ENCODE assay signal across 8 cellular contexts in genomic region chr19:12484371-12485322, GRCh38. TPM values are rescaled to one million over a fixed set of nuclear protein-coding genes. Genes with fewer than 3 reads are reported as not detected.
DNase-seq lines count a peak whose midpoint lies in the region; ATAC-seq, FAIRE-seq and TF ChIP-seq lines count a peak whose summit lies in the region.

ZNF709 (minus strand) TSS chr19:12484816; CDS start chr19:12484657, 159 bp downstream.

- H3K4me3 Mint-ChIP-seq in CD4-positive, alpha-beta T cell: peak within 1 kb of the TSS; percentile 98

- POLR2A ChIA-PET in CD4-positive, alpha-beta T cell (lab: Charles Lee): interaction anchor here (0.7 to 2.6 kb wide), 3 partner anchors 11 to 152 kb away, joined by 3 to 17 read pairs (median 13); partner anchors contain the start of gene ZNF563
- POLR2A ChIA-PET in endothelial cell of umbilical vein (lab: Charles Lee): no interaction called here

- peak; percentile 73 to 90 (median 83) for DNase-seq in CD4-positive, alpha-beta T cell
- DNase-seq in HK-2 (ENCODE audit: unreplicated experiment) (peak; percentile 88), NT2/D1 (ENCODE audit: low read depth, low spot score) (peak; percentile 90), activated T-cell treated with anti-CD3 and anti-CD28 coated beads for 1 hour (ENCODE audit: low read depth) (peak; percentile 83), endothelial cell of umbilical vein (ENCODE audit: low read depth, low spot score) (peak; percentile 95), midbrain (lab: John Stamatoyannopoulos, UW) (peak; percentile 94)
- DNase-seq in stimulated activated CD8-positive, alpha-beta memory T cell treated with anti-CD3 and anti-CD28 coated beads, Interleukin-15, amount 100 ng/mL, for 4 hours (ENCODE audit: low read depth in 2 of 2): peak; percentile 78 to 81

- H3K9me1 ChIP-seq in endothelial cell of umbilical vein (replicated peaks; ENCODE audit: control insufficient read depth, extremely low read depth, insufficient read depth, low read length): no peaks in the 10 kb centered on the region

- H3K79me2 ChIP-seq in endothelial cell of umbilical vein (ENCODE audit: control insufficient read depth, insufficient read depth, low read length): no peaks in the 10 kb centered on the region

- peak; percentile 98 for ATAC-seq in CD4-positive, alpha-beta T cell (ENCODE audit: poor library complexity)
- ATAC-seq in GM19395 (IDR thresholded peaks at IDR 0.05; ENCODE audit: unreplicated experiment): peak; percentile 90

- H3K4me3 ChIP-seq in NT2/D1 (ENCODE audit: insufficient read length, low read depth) (peak within 1 kb of the TSS; percentile 86), endothelial cell of umbilical vein (replicated peaks in 1 of 3; ENCODE audit: insufficient read depth in 1 of 3, low read depth in 1 of 3, low read length in 3 of 3) (peak within 1 kb of the TSS; percentile 73 to 77 (median 74))

- FAIRE-seq in endothelial cell of umbilical vein (lab: Jason Lieb, UNC): peak; percentile 92

- H3K27ac ChIP-seq in CD4-positive, alpha-beta T cell (ENCODE audit: low read depth, low read length): peak within 1 kb of the TSS; percentile 52
- H3K27ac ChIP-seq in endothelial cell of umbilical vein (ENCODE audit: insufficient read depth, low read depth, low read length): no peak within 1 kb of the TSS

- no peaks in the 10 kb centered on the region for H3K9me3 Mint-ChIP-seq in CD4-positive, alpha-beta T cell

- H4K20me1 ChIP-seq in endothelial cell of umbilical vein (replicated peaks; ENCODE audit: control insufficient read depth, extremely low read depth, insufficient read depth, low read length): no peaks in the 10 kb centered on the region

- H3K9me3 ChIP-seq in CD4-positive, alpha-beta T cell (ENCODE audit: control insufficient read depth, low read length): no peaks in the 10 kb centered on the region
- H3K9me3 ChIP-seq in NT2/D1 (ENCODE audit: insufficient read depth, low read length) (no peaks in the 10 kb centered on the region), endothelial cell of umbilical vein (replicated peaks; ENCODE audit: control insufficient read depth, insufficient read depth, low read length) (no peaks in the 10 kb centered on the region)

- peak within 1 kb of the TSS; percentile 97 for H3K27ac Mint-ChIP-seq in CD4-positive, alpha-beta T cell

- peaks cover 6% of the 10 kb centered on the region for H3K36me3 Mint-ChIP-seq in CD4-positive, alpha-beta T cell (ENCODE audit: low read depth)

- peak within 1 kb of the TSS; percentile 73 for H3K4me2 ChIP-seq in endothelial cell of umbilical vein (ENCODE audit: insufficient read depth, low read length)

- H3K36me3 ChIP-seq in NT2/D1 (ENCODE audit: insufficient read depth, insufficient read length, low read length): no peaks in the 10 kb centered on the region
- no peaks in the 10 kb centered on the region for H3K36me3 ChIP-seq in endothelial cell of umbilical vein (ENCODE audit: control insufficient read depth in 2 of 2, extremely low read depth in 1 of 2, insufficient read depth in 2 of 2, low read length in 2 of 2)

- intact Hi-C loops in CD4-positive, alpha-beta T cell (cut with DNase I, micrococcal nuclease): loop anchor here (1.0 to 5.0 kb wide), 4 partner anchors 11 to 63 kb away; partner anchors contain the start of gene ZNF443 (in 2 of the 2)
- intact Hi-C loops in endothelial cell of umbilical vein (cut with micrococcal nuclease): loop anchor here (1.0 to 5.0 kb wide), 3 partner anchors 44 to 83 kb away; partner anchors contain the start of genes ZNF564 and ZNF799

- H3K4me1 Mint-ChIP-seq in CD4-positive, alpha-beta T cell (ENCODE audit: low read depth): peaks cover 36% of the 10 kb centered on the region

- no peak for TF ChIP-seq CTCF in CD4-positive, alpha-beta T cell (IDR thresholded peaks at IDR 0.05)
- TF ChIP-seq CTCF in endothelial cell of umbilical vein (IDR thresholded peaks at IDR 0.05; ENCODE audit: extremely low read depth in 1 of 2, insufficient read depth in 1 of 2, low read depth in 1 of 2, low read length in 2 of 2): no peak

- dilution Hi-C loops in endothelial cell of umbilical vein (cut with MboI; ENCODE audit: extremely low pct_ligation_motif_present, low sequenced_read_pairs): no loop called here

- no peaks in the 10 kb centered on the region for H3K4me1 ChIP-seq in NT2/D1 (ENCODE audit: insufficient read depth, insufficient read length)
- H3K4me1 ChIP-seq in endothelial cell of umbilical vein (ENCODE audit: control insufficient read depth, extremely low read depth, insufficient read depth, low read length): peaks cover 7% of the 10 kb centered on the region

- no peaks in the 10 kb centered on the region for H3K27me3 Mint-ChIP-seq in CD4-positive, alpha-beta T cell

- H3K9ac ChIP-seq in NT2/D1 (ENCODE audit: insufficient read length, low read depth) (peak within 1 kb of the TSS; percentile 78), endothelial cell of umbilical vein (replicated peaks; ENCODE audit: extremely low read depth, insufficient read depth, low read length) (peak within 1 kb of the TSS; percentile 56)

- CTCF ChIA-PET in CD4-positive, alpha-beta T cell (lab: Charles Lee): interaction anchor here (2.6 kb wide), 1 partner anchor 10 kb away, joined by 20 read pairs; no protein-coding TSS in a partner anchor
- CTCF ChIA-PET in endothelial cell of umbilical vein (lab: Charles Lee): interaction anchor here (1.1 kb wide), 1 partner anchor 9 kb away, joined by 4 read pairs; no protein-coding TSS in a partner anchor

- H3K27me3 ChIP-seq in CD4-positive, alpha-beta T cell (ENCODE audit: control insufficient read depth, insufficient read depth, low read length): no peaks in the 10 kb centered on the region
- H3K27me3 ChIP-seq in NT2/D1 (ENCODE audit: insufficient read depth, insufficient read length) (peaks cover 7% of the 10 kb centered on the region), endothelial cell of umbilical vein (ENCODE audit: control insufficient read depth in 2 of 2, insufficient read depth in 2 of 2, low read length in 2 of 2) (no peaks in the 10 kb centered on the region)

- BruUV-seq in endothelial cell of umbilical vein (replicated peaks; lab: Mats Ljungman, UMichigan): no TSS peak

- peak within 1 kb of the TSS; percentile 98 for H2AFZ ChIP-seq in endothelial cell of umbilical vein (ENCODE audit: low read depth, low read length)

- peak; percentile 42 for TF ChIP-seq POLR2A in endothelial cell of umbilical vein (IDR thresholded peaks at IDR 0.05; ENCODE audit: low read depth, low read length)

TF ChIP-seq in endothelial cell of umbilical vein, 7 proteins besides CTCF, POLR2A, EP300 and RAD21:
- TF ChIP-seq POLR2AphosphoS5 (IDR thresholded peaks at IDR 0.05; ENCODE audit: insufficient read depth, low read depth, low read length): no peak
- no peak for TF ChIP-seq MAX (IDR thresholded peaks at IDR 0.05; ENCODE audit: insufficient read depth, insufficient read length)
- no peak for TF ChIP-seq EZH2 (IDR thresholded peaks at IDR 0.05; ENCODE audit: borderline replicate concordance, low read depth, low read length, severe bottlenecking)
- no peak for TF ChIP-seq JUN (IDR thresholded peaks at IDR 0.05; ENCODE audit: borderline replicate concordance, insufficient read depth, insufficient read length, low read depth)
- TF ChIP-seq GATA2 (IDR thresholded peaks at IDR 0.05; ENCODE audit: insufficient read depth, insufficient read length, low read depth, low read length): no peak
- no peak for TF ChIP-seq FOS (IDR thresholded peaks at IDR 0.05; ENCODE audit: borderline replicate concordance, insufficient read depth, low read length)
- no peak for TF ChIP-seq MYC (IDR thresholded peaks at IDR 0.05; ENCODE audit: low read depth, low read length)

RNA-seq across cellular contexts. Expression of gene ZNF709, which starts in this region (rescaled TPM):
- total RNA-seq in CD4-positive, alpha-beta T cell: 1 to 10 TPM; 3.5 to 3.7 TPM
- 1.4 and 1.8 TPM in 2 replicates for total RNA-seq in endothelial cell of umbilical vein
- polyA plus RNA-seq in endothelial cell of umbilical vein: 0.65 and 1.0 TPM in 2 replicates
- 0.59 and 0.62 TPM in 2 replicates for polyA plus RNA-seq in endothelial cell of umbilical vein (2011; cell fraction: cytosol; rRNA removed)
- 0.76 and 1.3 TPM in 2 replicates for polyA plus RNA-seq in endothelial cell of umbilical vein (2011; cell fraction: nucleus; rRNA removed)
- 0.23 and 0.36 TPM in 2 replicates for polyA plus RNA-seq in endothelial cell of umbilical vein (2012)
- 1.5 and 1.7 TPM in 2 replicates for polyA minus RNA-seq in endothelial cell of umbilical vein
- not detected for polyA minus RNA-seq in endothelial cell of umbilical vein (2011; cell fraction: cytosol; rRNA and poly(A)+ RNA removed)
- polyA minus RNA-seq in endothelial cell of umbilical vein (2011; cell fraction: nucleus; rRNA and poly(A)+ RNA removed): 1.7 and 1.9 TPM in 2 replicates
